1 cellular context compared by ENCODE assay signal in genomic region chr19:5294403-5295160, GRCh38.
TF ChIP-seq lines count a peak whose summit lies in the region.

No MANE protein-coding gene starts in this region.

TF ChIP-seq in IMR-90, 13 proteins besides CTCF, POLR2A, EP300 and RAD21:
- TF ChIP-seq NFE2L2 (IDR thresholded peaks at IDR 0.05; ENCODE audit: low read depth, low read length) (no peak), SMC3 (IDR thresholded peaks at IDR 0.05; ENCODE audit: low read depth, low read length) (no peak), MXI1 (IDR thresholded peaks at IDR 0.05; ENCODE audit: borderline replicate concordance, low read depth, low read length) (no peak), CHD1 (IDR thresholded peaks at IDR 0.05; ENCODE audit: low read depth, low read length) (no peak), ELK1 (IDR thresholded peaks at IDR 0.05; ENCODE audit: borderline replicate concordance, low read depth, low read length) (no peak), MAZ (IDR thresholded peaks at IDR 0.05; ENCODE audit: borderline replicate concordance, low read depth, low read length) (no peak), MAFK (IDR thresholded peaks at IDR 0.05; ENCODE audit: low read depth, low read length) (no peak), RFX5 (IDR thresholded peaks at IDR 0.05; ENCODE audit: low read depth, low read length) (no peak)
TF ChIP-seq in IMR-90: peak in this region for 0.
